Comparison of ENCODE assay signal across 8 cellular contexts in the genomic region with DNA sequence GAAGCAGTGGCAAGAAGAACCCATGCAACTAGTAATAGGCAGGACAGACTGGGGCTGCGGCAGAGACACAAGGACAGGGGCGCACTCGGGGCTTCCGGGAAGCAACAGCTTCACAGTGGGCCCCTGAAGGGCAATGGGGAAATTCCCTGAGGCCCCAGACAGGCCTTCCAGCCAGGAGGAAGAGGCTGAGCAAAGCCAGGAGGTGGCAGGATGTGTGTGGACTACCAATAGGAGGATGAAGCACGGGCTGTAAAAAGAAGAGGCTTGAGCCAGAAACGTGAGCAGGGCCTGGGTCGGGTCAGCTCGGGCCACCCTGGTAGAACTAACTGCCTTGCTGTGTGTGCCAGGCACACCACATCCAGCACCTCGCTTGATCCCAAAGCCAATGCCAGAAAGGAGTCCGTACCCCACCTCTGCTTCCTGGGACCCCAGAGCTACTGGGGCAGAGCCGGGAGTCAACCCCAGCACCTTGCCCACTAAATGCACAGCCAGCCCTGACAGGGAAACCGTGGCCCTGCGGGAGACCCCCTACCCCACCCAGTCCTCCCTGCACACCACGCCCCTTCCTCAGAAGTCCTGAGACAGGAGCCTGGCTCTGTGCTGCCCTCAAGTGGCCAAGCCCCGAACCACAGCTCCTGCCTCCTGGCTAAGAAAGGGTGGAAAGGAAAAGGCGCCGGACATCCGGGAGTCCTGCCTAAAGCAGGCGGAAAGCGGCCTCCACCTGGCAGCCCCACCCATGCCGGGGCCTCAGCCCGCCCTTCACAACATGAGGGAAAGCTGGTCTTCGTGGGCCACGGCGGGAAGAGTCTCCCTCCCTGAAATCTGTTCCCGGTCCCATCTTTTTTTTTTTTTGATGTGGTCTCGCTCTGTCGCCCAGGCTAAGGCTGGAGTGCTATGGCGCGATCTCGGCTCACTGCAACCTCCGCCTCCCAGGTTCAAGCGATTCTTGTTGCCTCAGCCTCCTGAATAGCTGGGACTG. TPM values are rescaled to one million over a fixed set of nuclear protein-coding genes. Genes with fewer than 3 reads are reported as not detected.
DNase-seq lines count a peak whose midpoint lies in the region; ATAC-seq and TF ChIP-seq lines count a peak whose summit lies in the region.

No MANE protein-coding gene starts in this region.

- no peak overlapping the region for H3K27ac Mint-ChIP-seq in CD4-positive, alpha-beta T cell
- H3K27ac Mint-ChIP-seq in neural crest cell (ENCODE audit: unreplicated experiment): peak overlapping the region; percentile 78
- peak overlapping the region; percentile 47 for H3K27ac Mint-ChIP-seq in stimulated activated naive CD8-positive, alpha-beta T cell treated with anti-CD3 and anti-CD28 coated beads, Interleukin-15, Interleukin-2, amounts not matched to agents 100 ng/mL and 50 ng/mL, for 24 hours

- H3K4me3 Mint-ChIP-seq in CD4-positive, alpha-beta T cell: peak overlapping the region; percentile 59
- H3K4me3 Mint-ChIP-seq in neural crest cell: no peak overlapping the region
- H3K4me3 Mint-ChIP-seq in stimulated activated naive CD8-positive, alpha-beta T cell treated with anti-CD3 and anti-CD28 coated beads, Interleukin-15, Interleukin-2, amounts not matched to agents 100 ng/mL and 50 ng/mL, for 24 hours: peak overlapping the region; percentile 43

- ATAC-seq in CD4-positive, alpha-beta T cell (ENCODE audit: poor library complexity): peak; percentile 81
- ATAC-seq in GM19467 (IDR thresholded peaks at IDR 0.05; ENCODE audit: unreplicated experiment): peak; percentile 58

- no peaks in the 10 kb centered on the region for H3K36me3 Mint-ChIP-seq in CD4-positive, alpha-beta T cell (ENCODE audit: low read depth)
- no peaks in the 10 kb centered on the region for H3K36me3 Mint-ChIP-seq in neural crest cell (ENCODE audit: low read depth)
- H3K36me3 Mint-ChIP-seq in stimulated activated naive CD8-positive, alpha-beta T cell treated with anti-CD3 and anti-CD28 coated beads, Interleukin-15, Interleukin-2, amounts not matched to agents 100 ng/mL and 50 ng/mL, for 24 hours (ENCODE audit: low read depth): no peaks in the 10 kb centered on the region

- POLR2A ChIA-PET in CD4-positive, alpha-beta T cell (lab: Charles Lee): interaction anchor here (0.6 to 1.4 kb wide), 2 partner anchors 61 to 436 kb away, joined by 4 to 6 read pairs; a partner anchor contains a TSS

- no peaks in the 10 kb centered on the region for H3K27me3 Mint-ChIP-seq in CD4-positive, alpha-beta T cell
- H3K27me3 Mint-ChIP-seq in neural crest cell (ENCODE audit: low read depth): no peaks in the 10 kb centered on the region
- no peaks in the 10 kb centered on the region for H3K27me3 Mint-ChIP-seq in stimulated activated naive CD8-positive, alpha-beta T cell treated with anti-CD3 and anti-CD28 coated beads, Interleukin-15, Interleukin-2, amounts not matched to agents 100 ng/mL and 50 ng/mL, for 24 hours

- no peaks in the 10 kb centered on the region for H3K9me3 ChIP-seq in CD4-positive, alpha-beta T cell (ENCODE audit: control insufficient read depth, low read length)

- peaks cover 12% of the 10 kb centered on the region for H3K4me1 Mint-ChIP-seq in CD4-positive, alpha-beta T cell (ENCODE audit: low read depth)
- H3K4me1 Mint-ChIP-seq in neural crest cell: peaks cover 9% of the 10 kb centered on the region
- peaks cover 34% of the 10 kb centered on the region for H3K4me1 Mint-ChIP-seq in stimulated activated naive CD8-positive, alpha-beta T cell treated with anti-CD3 and anti-CD28 coated beads, Interleukin-15, Interleukin-2, amounts not matched to agents 100 ng/mL and 50 ng/mL, for 24 hours (ENCODE audit: low read depth)

- no peaks in the 10 kb centered on the region for H3K27me3 ChIP-seq in CD4-positive, alpha-beta T cell (ENCODE audit: control insufficient read depth, insufficient read depth, low read length)

- no peaks in the 10 kb centered on the region for H3K9me3 Mint-ChIP-seq in CD4-positive, alpha-beta T cell
- no peaks in the 10 kb centered on the region for H3K9me3 Mint-ChIP-seq in neural crest cell
- no peaks in the 10 kb centered on the region for H3K9me3 Mint-ChIP-seq in stimulated activated naive CD8-positive, alpha-beta T cell treated with anti-CD3 and anti-CD28 coated beads, Interleukin-15, Interleukin-2, amounts not matched to agents 100 ng/mL and 50 ng/mL, for 24 hours

- H3K4me3 ChIP-seq in fibroblast of the aortic adventitia (ENCODE audit: low read depth, low read length): peak overlapping the region; percentile 44

- intact Hi-C loops in CD4-positive, alpha-beta T cell (cut with DNase I, micrococcal nuclease): loop anchor here in 1 of 2 experiments (5.0 kb wide), 1 partner anchor 104 kb away; no protein-coding TSS in a partner anchor

- DNase-seq in CD4-positive, alpha-beta T cell: peak; percentile 41 to 72 (median 56)
- DNase-seq in Kasumi-1 (lab: John Stamatoyannopoulos, UW) (peak; percentile 66 to 70), RKO (ENCODE audit: low spot score) (peak; percentile 73), fibroblast of the aortic adventitia (ENCODE audit: low read depth) (peak; percentile 79), neural crest cell (ENCODE audit: low read depth, low spot score) (peak; percentile 92)
- peak; percentile 41 to 52 for DNase-seq in activated T-helper 1 cell treated with anti-CD3 and anti-CD28 coated beads, Interleukin-2, amount 50 U/mL, for 16 hours (ENCODE audit: low read depth in 1 of 2, low spot score in 1 of 2)

- CTCF ChIA-PET in CD4-positive, alpha-beta T cell (lab: Charles Lee): interaction anchor here (0.7 to 1.3 kb wide), 7 partner anchors 9 to 391 kb away, joined by 3 to 9 read pairs (median 4); no protein-coding TSS in a partner anchor

- peak; percentile 85 for TF ChIP-seq CTCF in CD4-positive, alpha-beta T cell (IDR thresholded peaks at IDR 0.05)
- TF ChIP-seq CTCF in fibroblast of the aortic adventitia (IDR thresholded peaks at IDR 0.05; ENCODE audit: insufficient read depth, low read length) (peak; percentile 99), neural crest cell (conservative IDR thresholded peaks at IDR 0.05) (peak; percentile 96)

- no peak overlapping the region for H3K27ac ChIP-seq in CD4-positive, alpha-beta T cell (ENCODE audit: low read depth, low read length)

RNA-seq across cellular contexts. Expression of a gene that starts 33.7 kb away (rescaled TPM):
- total RNA-seq in CD4-positive, alpha-beta T cell: not detected
- total RNA-seq in fibroblast of the aortic adventitia (ENCODE audit: low replicate concordance): 0.25 and 2.0 TPM in 2 replicates
- 1.6 and 1.7 TPM in 2 replicates for total RNA-seq in neural crest cell
